Comparison of ENCODE assay signal across 8 cellular contexts in the genomic region with DNA sequence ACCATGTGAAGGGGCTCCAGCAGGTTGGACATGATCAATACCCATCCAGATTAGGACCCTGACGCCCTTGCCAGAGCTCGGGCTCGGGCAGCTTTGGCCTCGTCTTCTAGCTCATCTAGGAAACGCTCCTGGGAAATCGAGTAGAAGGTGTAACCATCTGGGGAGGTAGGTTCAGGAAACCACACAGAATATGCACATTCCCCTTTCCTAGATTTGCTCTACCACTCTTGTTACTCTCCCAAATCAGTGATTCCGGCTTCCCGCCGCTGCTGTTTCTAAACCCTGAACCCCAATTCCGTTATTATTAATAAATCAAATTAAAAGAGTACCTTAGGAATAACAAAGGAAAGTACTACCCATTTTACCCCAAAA. TPM values are rescaled to one million over a fixed set of nuclear protein-coding genes. Genes with fewer than 3 reads are reported as not detected.
A peak's percentile ranks its signal among the peaks of the same experiment; 100 is the strongest.
DNase-seq lines count a peak whose midpoint lies in the region; ATAC-seq, FAIRE-seq and TF ChIP-seq lines count a peak whose summit lies in the region.

No MANE protein-coding gene starts in this region.

- CTCF ChIA-PET in A549 (lab: Yijun Ruan, JAX): interaction anchor here (0.5 to 24.6 kb wide), 8 partner anchors 11 to 1003 kb away, joined by 3 to 336 read pairs (median 4); a partner anchor contains a TSS

- H3K9me3 Mint-ChIP-seq in chondrocyte (ENCODE audit: low read depth): no peaks in the 10 kb centered on the region

- peaks cover 24% of the 10 kb centered on the region for H3K27me3 ChIP-seq in HUES64 (ENCODE audit: insufficient read depth, low read length)
- H3K27me3 ChIP-seq in muscle layer of colon (ENCODE audit: control insufficient read depth in 1 of 2, insufficient read depth in 2 of 2, low read length in 2 of 2): no peaks in the 10 kb centered on the region

- H3K4me1 ChIP-seq in A549 (peaks cover 31% of the 10 kb centered on the region), HUES64 (ENCODE audit: insufficient read depth, low read length) (peaks cover 3% of the 10 kb centered on the region; the same call in 1 of the 2 replicates), muscle layer of colon (ENCODE audit: insufficient read depth, low read length) (peaks cover 21% of the 10 kb centered on the region)

- H3K36me3 Mint-ChIP-seq in chondrocyte (ENCODE audit: low read depth): no peaks in the 10 kb centered on the region

- peak overlapping the region; percentile 90 for H3K9ac ChIP-seq in HUES64 (ENCODE audit: low read depth, low read length)
- peak overlapping the region; percentile 88 for H3K9ac ChIP-seq in muscle layer of colon (ENCODE audit: low read length)

- peak overlapping the region; percentile 90 for H3K4me3 Mint-ChIP-seq in chondrocyte (ENCODE audit: unreplicated experiment)

- no peak for ATAC-seq in A549
- ATAC-seq in GM21367 (IDR thresholded peaks at IDR 0.05; ENCODE audit: unreplicated experiment): no peak

- H3K4me3 ChIP-seq in A549 (peak overlapping the region; percentile 72), HUES64 (ENCODE audit: low read length) (peak overlapping the region; percentile 95), muscle layer of colon (ENCODE audit: low read depth in 1 of 2, low read length in 2 of 2) (peak overlapping the region; percentile 89 to 95)

- FAIRE-seq in A549 (lab: Jason Lieb, UNC): no peak
- FAIRE-seq in GM12891 (lab: Jason Lieb, UNC): no peak

- WGBS in A549 (ENCODE audit: missing lambda C conversion rate): 13% methylated on average over 10 of the region's 10 CpGs
- WGBS in HUES64: 38% methylated on average over 10 of the region's 10 CpGs

- DNase-seq in A549 (ENCODE audit: low read depth in 1 of 2, low spot score in 1 of 2) (no peak), chondrocyte (ENCODE audit: low spot score) (no peak), NCI-H526 treated with DMSO at 0.1 percent for 48 hours (lab: John Stamatoyannopoulos, UW) (no peak), GM12891 (ENCODE audit: insufficient read length, low spot score) (no peak), NCI-H510A (lab: John Stamatoyannopoulos, UW) (no peak)

- TF ChIP-seq EP300 in A549 (IDR thresholded peaks at IDR 0.05): no peak

- H3K4me2 ChIP-seq in A549: peak overlapping the region; percentile 96

- H3K36me3 ChIP-seq in HUES64 (ENCODE audit: insufficient read depth, low read length) (peaks cover 15% of the 10 kb centered on the region; the same call in 1 of the 2 replicates), muscle layer of colon (ENCODE audit: insufficient read depth, low read length) (peaks cover 16% of the 10 kb centered on the region)

- peaks cover 24% of the 10 kb centered on the region for H3K4me1 Mint-ChIP-seq in chondrocyte (ENCODE audit: low read depth)

- H3K27me3 Mint-ChIP-seq in chondrocyte (ENCODE audit: low read depth): no peaks in the 10 kb centered on the region

- TF ChIP-seq CTCF in A549 (IDR thresholded peaks at IDR 0.05): no peak
- no peak for TF ChIP-seq CTCF in chondrocyte (IDR thresholded peaks at IDR 0.05)

- H3K9me3 ChIP-seq in A549 (no peaks in the 10 kb centered on the region), HUES64 (ENCODE audit: insufficient read depth, low read depth, low read length) (no peaks in the 10 kb centered on the region), muscle layer of colon (ENCODE audit: low read length) (no peaks in the 10 kb centered on the region)

- peak overlapping the region; percentile 84 for H3K27ac Mint-ChIP-seq in chondrocyte (ENCODE audit: unreplicated experiment)

- POLR2A ChIA-PET in A549 (lab: Yijun Ruan, JAX): interaction anchor here (0.6 to 1.9 kb wide), 8 partner anchors 15 to 200 kb away, joined by 3 to 10 read pairs (median 3); a partner anchor contains a TSS

- no peak for TF ChIP-seq RAD21 in A549 (conservative IDR thresholded peaks at IDR 0.05 in 1 of 2, IDR thresholded peaks at IDR 0.05 in 1 of 2)

- no peak for TF ChIP-seq POLR2A in A549 (IDR thresholded peaks at IDR 0.05; ENCODE audit: low read length)
- TF ChIP-seq POLR2A in GM12891 (IDR thresholded peaks at IDR 0.05; ENCODE audit: low read depth, low read length): no peak

- H3K27ac ChIP-seq in A549 (peak overlapping the region; percentile 83 to 92), HUES64 (ENCODE audit: low read depth, low read length) (no peak overlapping the region), muscle layer of colon (ENCODE audit: low read depth, low read length) (peak overlapping the region; percentile 82)

TF ChIP-seq in A549, 52 proteins besides CTCF, POLR2A, EP300 and RAD21 (continues in another document):
- TF ChIP-seq CHD2 (IDR thresholded peaks at IDR 0.05; ENCODE audit: low read length, partially characterized antibody): no peak
- TF ChIP-seq, protein P1, sequence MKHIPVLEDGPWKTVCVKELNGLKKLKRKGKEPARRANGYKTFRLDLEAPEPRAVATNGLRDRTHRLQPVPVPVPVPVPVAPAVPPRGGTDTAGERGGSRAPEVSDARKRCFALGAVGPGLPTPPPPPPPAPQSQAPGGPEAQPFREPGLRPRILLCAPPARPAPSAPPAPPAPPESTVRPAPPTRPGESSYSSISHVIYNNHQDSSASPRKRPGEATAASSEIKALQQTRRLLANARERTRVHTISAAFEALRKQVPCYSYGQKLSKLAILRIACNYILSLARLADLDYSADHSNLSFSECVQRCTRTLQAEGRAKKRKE (CRISPR knock-in tag; IDR thresholded peaks at IDR 0.05; ENCODE audit: low read depth): no peak

TF ChIP-seq in GM12891, 5 proteins besides CTCF, POLR2A, EP300 and RAD21:
- no peak for TF ChIP-seq PAX5 (IDR thresholded peaks at IDR 0.05; ENCODE audit: insufficient read depth, low read length, severe bottlenecking)
- no peak for TF ChIP-seq TAF1 (IDR thresholded peaks at IDR 0.05; ENCODE audit: low read depth, low read length)
- no peak for TF ChIP-seq POLR2AphosphoS5 (IDR thresholded peaks at IDR 0.05; ENCODE audit: low read depth, low read length)
- no peak for TF ChIP-seq POU2F2 (IDR thresholded peaks at IDR 0.05; ENCODE audit: low read depth, low read length)
- TF ChIP-seq SPI1 (IDR thresholded peaks at IDR 0.05; ENCODE audit: low read depth, low read length): no peak
TF ChIP-seq in GM12891: peak in this region for 0.

RNA-seq across cellular contexts. Expression of a gene that starts 0.5 kb away (rescaled TPM):
- polyA plus RNA-seq in A549 (2011; rRNA removed) (126 and 170 TPM in 2 replicates), A549 (2017; fragmentation: RNase III; extraction: RNeasy Plus Mini Kit Qiagen cat#74134 plus additional on column Dnase treatment) (127 to 131 TPM (median 130 TPM) in 3 replicates)
- polyA plus RNA-seq in A549 (2012; cell fraction: cytosol; rRNA removed): 183 and 191 TPM in 2 replicates
- 85.4 and 99.0 TPM in 2 replicates for polyA plus RNA-seq in A549 (2012; cell fraction: nucleus; rRNA removed)
- polyA minus RNA-seq in A549 (2011; rRNA and poly(A)+ RNA removed): 76.1 and 85.5 TPM in 2 replicates
- 66.8 TPM for polyA plus RNA-seq in HUES64 (2013, experiment 1 of 2)
- 62.1 TPM for polyA plus RNA-seq in HUES64 (2013, experiment 2 of 2)
- total RNA-seq in chondrocyte: 38.7 to 49.1 TPM (median 39.5 TPM) in 3 replicates
- polyA plus RNA-seq in GM12891 (2012; ENCODE audit: low read depth, missing spikeins): 55.4 TPM

RNA-seq across cellular contexts. Expression of a gene that starts 0.7 kb away (rescaled TPM):
- polyA plus RNA-seq in A549 (2011; rRNA removed): 0.06 and 0.07 TPM in 2 replicates
- 0.04 TPM in 2 replicates for polyA plus RNA-seq in A549 (2012; cell fraction: cytosol; rRNA removed)
- not detected in 2 replicates for polyA plus RNA-seq in A549 (2012; cell fraction: nucleus; rRNA removed)
- polyA plus RNA-seq in A549 (2017; fragmentation: RNase III; extraction: RNeasy Plus Mini Kit Qiagen cat#74134 plus additional on column Dnase treatment): 0.10 to 0.47 TPM (median 0.17 TPM) in 3 replicates
- not detected in 2 replicates for polyA minus RNA-seq in A549 (2011; rRNA and poly(A)+ RNA removed)
- not detected for polyA plus RNA-seq in HUES64 (2013, experiment 1 of 2)
- polyA plus RNA-seq in HUES64 (2013, experiment 2 of 2): not detected
- total RNA-seq in chondrocyte: 0.60 TPM in 1 of 3 replicates, not detected in the others
- 0.63 TPM for polyA plus RNA-seq in GM12891 (2012; ENCODE audit: low read depth, missing spikeins)

RNA-seq across cellular contexts. Expression of a gene that starts 17.6 kb away (rescaled TPM):
- polyA plus RNA-seq in A549 (2011; rRNA removed): 1.1 and 1.6 TPM in 2 replicates
- polyA plus RNA-seq in A549 (2012; cell fraction: cytosol; rRNA removed): 1.2 TPM in 2 replicates
- 8.6 and 9.8 TPM in 2 replicates for polyA plus RNA-seq in A549 (2012; cell fraction: nucleus; rRNA removed)
- 1.3 to 1.5 TPM (median 1.5 TPM) in 3 replicates for polyA plus RNA-seq in A549 (2017; fragmentation: RNase III; extraction: RNeasy Plus Mini Kit Qiagen cat#74134 plus additional on column Dnase treatment)
- polyA minus RNA-seq in A549 (2011; rRNA and poly(A)+ RNA removed): 1.3 and 1.4 TPM in 2 replicates
- 0.65 TPM for polyA plus RNA-seq in HUES64 (2013, experiment 1 of 2)
- 0.25 TPM for polyA plus RNA-seq in HUES64 (2013, experiment 2 of 2)
- total RNA-seq in chondrocyte: 0.26 to 0.32 TPM in 2 of 3 replicates, not detected in the other
- 0.05 TPM for polyA plus RNA-seq in GM12891 (2012; ENCODE audit: low read depth, missing spikeins)

RNA-seq across cellular contexts. Expression of a gene that starts 24.7 kb away (rescaled TPM):
- polyA plus RNA-seq in A549 (2011; rRNA removed) (143 and 173 TPM in 2 replicates), A549 (2017; fragmentation: RNase III; extraction: RNeasy Plus Mini Kit Qiagen cat#74134 plus additional on column Dnase treatment) (118 to 132 TPM (median 119 TPM) in 3 replicates)
- 154 and 190 TPM in 2 replicates for polyA plus RNA-seq in A549 (2012; cell fraction: cytosol; rRNA removed)
- polyA plus RNA-seq in A549 (2012; cell fraction: nucleus; rRNA removed): 126 and 138 TPM in 2 replicates
- 99.5 and 105 TPM in 2 replicates for polyA minus RNA-seq in A549 (2011; rRNA and poly(A)+ RNA removed)
- polyA plus RNA-seq in HUES64 (2013, experiment 1 of 2): 97.5 TPM
- 101 TPM for polyA plus RNA-seq in HUES64 (2013, experiment 2 of 2)
- total RNA-seq in chondrocyte: 52.5 to 63.9 TPM (median 55.1 TPM) in 3 replicates
- polyA plus RNA-seq in GM12891 (2012; ENCODE audit: low read depth, missing spikeins): 101 TPM

RNA-seq across cellular contexts. Expression of a gene that starts 26.1 kb away (rescaled TPM):
- polyA plus RNA-seq in A549 (2011; rRNA removed) (125 and 138 TPM in 2 replicates), A549 (2017; fragmentation: RNase III; extraction: RNeasy Plus Mini Kit Qiagen cat#74134 plus additional on column Dnase treatment) (98.9 to 103 TPM (median 99.8 TPM) in 3 replicates)
- polyA plus RNA-seq in A549 (2012; cell fraction: cytosol; rRNA removed): 65.3 and 75.2 TPM in 2 replicates
- 34.2 and 46.6 TPM in 2 replicates for polyA plus RNA-seq in A549 (2012; cell fraction: nucleus; rRNA removed)
- 53.0 and 74.3 TPM in 2 replicates for polyA minus RNA-seq in A549 (2011; rRNA and poly(A)+ RNA removed)
- 37.8 TPM for polyA plus RNA-seq in HUES64 (2013, experiment 1 of 2)
- 43.6 TPM for polyA plus RNA-seq in HUES64 (2013, experiment 2 of 2)
- total RNA-seq in chondrocyte: 55.3 to 71.6 TPM (median 60.5 TPM) in 3 replicates
- 59.5 TPM for polyA plus RNA-seq in GM12891 (2012; ENCODE audit: low read depth, missing spikeins)
